13 cellular contexts compared by ENCODE assay signal in genomic region chr10:59895629-59896116, GRCh38. TPM values are rescaled to one million over a fixed set of nuclear protein-coding genes. Genes with fewer than 3 reads are reported as not detected.
DNase-seq lines count a peak whose midpoint lies in the region; ATAC-seq, FAIRE-seq and TF ChIP-seq lines count a peak whose summit lies in the region.
"Had no signal": no experiment of that assay in that cellular context is flagged by ENCODE, and none has a peak within 500 bp of the region (broad histone marks: within the 10 kb centered on the region; RNA-seq: fewer than 3 reads in every experiment).

No MANE protein-coding gene starts in this region.

- H3K27me3 Mint-ChIP-seq in GM23338 (ENCODE audit: insufficient read depth, low read depth, poor library complexity), result peaks cover 3% of the 10 kb centered on the region
- no peaks in the 10 kb centered on the region for H3K27me3 Mint-ChIP-seq in stimulated activated naive B cell treated with anti-CD40 and anti-IgM and Interleukin-4, amounts not matched to agents 10 μg/mL and 1 μg/mL and 100 μg/mL, for 72 hours
- H3K27me3 Mint-ChIP-seq: activated CD4-positive, alpha-beta T cell treated with anti-CD3 and anti-CD28 coated beads, Interleukin-2, amount 10 ng/mL, durations not matched to agents 7 days and 5 days; T-helper 17 cell had no signal

- no peaks in the 10 kb centered on the region for H3F3A ChIP-seq in GM23338 (replicated peaks; ENCODE audit: low read depth)

- ATAC-seq in GM23338 (peak; percentile 18), left lung (peak; percentile 64)
- ATAC-seq in stimulated activated naive B cell treated with anti-CD40 and anti-IgM and Interleukin-4, amounts not matched to agents 10 μg/mL and 1 μg/mL and 100 μg/mL, for 72 hours (replicated peaks), result no peak
- ATAC-seq: T-helper 17 cell had no signal

- DNase-seq in GM23338 (ENCODE audit: low spot score) (no peak), left lung (no peak), small intestine (peak; percentile 85), NCI-H345 (lab: John Stamatoyannopoulos, UW) (no peak)
- no peak for DNase-seq in activated CD4-positive, CD25-positive, alpha-beta regulatory T cell treated with anti-CD3 and anti-CD28 coated beads, Interleukin-2, amount 50 U/mL, for 72 hours
- no peak for DNase-seq in activated CD8-positive, alpha-beta memory T cell treated with anti-CD3 and anti-CD28 coated beads for 24 hours
- DNase-seq in stimulated activated naive B cell treated with anti-CD40 and anti-IgM and Interleukin-4, amounts not matched to agents 10 μg/mL and 1 μg/mL and 100 μg/mL, for 72 hours, result no peak
- DNase-seq: activated CD4-positive, alpha-beta T cell treated with anti-CD3 and anti-CD28 coated beads, Interleukin-2, amount 10 ng/mL, durations not matched to agents 7 days and 5 days; NCI-H446 treated with DMSO at 0.1 percent for 48 hours; spleen; T-helper 17 cell had no signal

- no peak for FAIRE-seq in small intestine (lab: Jason Lieb, UNC)

- 15 to 49% (median 31%) methylated on average over 10 of the region's 10 CpGs for WGBS in small intestine, 3 donors

- H3K9me2 ChIP-seq in GM23338 (ENCODE audit: insufficient read depth), result no peaks in the 10 kb centered on the region

- peaks cover 100% of the 10 kb centered on the region for H3K79me2 ChIP-seq in GM23338 (replicated peaks; ENCODE audit: insufficient read depth)

- intact Hi-C loops in left lung (cut with DNase I), result no loop called here

- no peak overlapping the region for H3K4me2 ChIP-seq in GM23338

- H3K9me3 ChIP-seq in duodenal mucosa (ENCODE audit: control insufficient read depth in 1 of 2, low read length in 2 of 2), result no peaks in the 10 kb centered on the region
- H3K9me3 ChIP-seq in left lung, result no peaks in the 10 kb centered on the region
- H3K9me3 ChIP-seq in small intestine (ENCODE audit: control insufficient read depth, low read depth), result no peaks in the 10 kb centered on the region
- H3K9me3 ChIP-seq: spleen had no signal

- peaks cover 75% of the 10 kb centered on the region for H4K20me1 ChIP-seq in GM23338 (replicated peaks; ENCODE audit: insufficient read depth)

- H3K4me3 ChIP-seq in GM23338 (no peak overlapping the region), duodenal mucosa (ENCODE audit: low read depth in 1 of 2, low read length in 2 of 2) (peak overlapping the region in 1 of 2 donors; percentile 40), left lung (no peak overlapping the region), small intestine (ENCODE audit: low read depth in 1 of 2, low read length in 2 of 2) (no peak overlapping the region)
- H3K4me3 ChIP-seq: spleen had no signal

- no peak overlapping the region for H3K4me3 Mint-ChIP-seq in GM23338
- H3K4me3 Mint-ChIP-seq in stimulated activated naive B cell treated with anti-CD40 and anti-IgM and Interleukin-4, amounts not matched to agents 10 μg/mL and 1 μg/mL and 100 μg/mL, for 72 hours, result no peak overlapping the region
- H3K4me3 Mint-ChIP-seq: activated CD4-positive, alpha-beta T cell treated with anti-CD3 and anti-CD28 coated beads, Interleukin-2, amount 10 ng/mL, durations not matched to agents 7 days and 5 days; nephron; T-helper 17 cell had no signal

- peak overlapping the region; percentile 58 for H3K27ac Mint-ChIP-seq in GM23338
- no peak overlapping the region for H3K27ac Mint-ChIP-seq in stimulated activated naive B cell treated with anti-CD40 and anti-IgM and Interleukin-4, amounts not matched to agents 10 μg/mL and 1 μg/mL and 100 μg/mL, for 72 hours
- H3K27ac Mint-ChIP-seq: activated CD4-positive, alpha-beta T cell treated with anti-CD3 and anti-CD28 coated beads, Interleukin-2, amount 10 ng/mL, durations not matched to agents 7 days and 5 days; T-helper 17 cell had no signal

- peaks cover 6% of the 10 kb centered on the region; the same call in 2 of the 3 replicates for H3K36me3 Mint-ChIP-seq in GM23338 (ENCODE audit: low read depth)
- peaks cover 13 to 43% of the 10 kb centered on the region in 2 donors for H3K36me3 Mint-ChIP-seq in stimulated activated naive B cell treated with anti-CD40 and anti-IgM and Interleukin-4, amounts not matched to agents 10 μg/mL and 1 μg/mL and 100 μg/mL, for 72 hours

- H3K27ac ChIP-seq in GM23338 (ENCODE audit: low read depth) (peak overlapping the region; percentile 47; the same call in 1 of the 2 replicates), duodenal mucosa (ENCODE audit: low read depth, low read length) (no peak overlapping the region), left lung (peak overlapping the region in 1 of 2 donors; percentile 33), small intestine (ENCODE audit: low read depth in 1 of 2, low read length in 1 of 2) (peak overlapping the region; percentile 73 to 83)
- H3K27ac ChIP-seq: spleen had no signal

- H3K27me3 ChIP-seq in GM23338 (ENCODE audit: insufficient read depth), result no peaks in the 10 kb centered on the region
- H3K27me3 ChIP-seq in duodenal mucosa (ENCODE audit: control insufficient read depth in 1 of 2, insufficient read depth in 2 of 2, low read length in 2 of 2), result no peaks in the 10 kb centered on the region
- no peaks in the 10 kb centered on the region for H3K27me3 ChIP-seq in left lung
- H3K27me3 ChIP-seq in small intestine (ENCODE audit: control insufficient read depth in 2 of 2, insufficient read depth in 2 of 2, low read length in 2 of 2), result no peaks in the 10 kb centered on the region
- H3K27me3 ChIP-seq: spleen had no signal

- H3K9ac ChIP-seq in duodenal mucosa (ENCODE audit: low read depth in 1 of 2, low read length in 2 of 2), result peak overlapping the region; percentile 20 to 41

- no peak overlapping the region for H2AFZ ChIP-seq in GM23338

- peaks cover 60% of the 10 kb centered on the region for H3K4me1 ChIP-seq in GM23338 (ENCODE audit: insufficient read depth)
- peaks cover 83 to 92% of the 10 kb centered on the region in 2 donors for H3K4me1 ChIP-seq in duodenal mucosa (ENCODE audit: control insufficient read depth in 1 of 2, insufficient read depth in 2 of 2, low read length in 2 of 2)
- peaks cover 33 to 69% of the 10 kb centered on the region in 2 donors for H3K4me1 ChIP-seq in left lung
- H3K4me1 ChIP-seq in small intestine (ENCODE audit: control insufficient read depth in 2 of 2, insufficient read depth in 1 of 2, low read depth in 1 of 2, low read length in 1 of 2), result peaks cover 26 to 43% of the 10 kb centered on the region in 2 donors

- no peaks in the 10 kb centered on the region for H3K36me3 ChIP-seq in GM23338 (ENCODE audit: insufficient read depth)
- H3K36me3 ChIP-seq in duodenal mucosa (ENCODE audit: control insufficient read depth in 1 of 2, insufficient read depth in 2 of 2, low read length in 2 of 2), result peaks cover 0 to 2% of the 10 kb centered on the region in 2 donors
- H3K36me3 ChIP-seq in left lung, result no peaks in the 10 kb centered on the region
- H3K36me3 ChIP-seq in small intestine (ENCODE audit: control insufficient read depth in 2 of 2, insufficient read depth in 2 of 2, low read length in 2 of 2), result no peaks in the 10 kb centered on the region

- TF ChIP-seq CTCF in GM23338 (conservative IDR thresholded peaks at IDR 0.05; ENCODE audit: low read depth in 2 of 2), result no peak
- TF ChIP-seq CTCF in left lung (IDR thresholded peaks at IDR 0.05), result no peak

- no peaks in the 10 kb centered on the region for H3K9me3 Mint-ChIP-seq in GM23338
- no peaks in the 10 kb centered on the region for H3K9me3 Mint-ChIP-seq in stimulated activated naive B cell treated with anti-CD40 and anti-IgM and Interleukin-4, amounts not matched to agents 10 μg/mL and 1 μg/mL and 100 μg/mL, for 72 hours
- H3K9me3 Mint-ChIP-seq: activated CD4-positive, alpha-beta T cell treated with anti-CD3 and anti-CD28 coated beads, Interleukin-2, amount 10 ng/mL, durations not matched to agents 7 days and 5 days; nephron had no signal

- H3K4me1 Mint-ChIP-seq in GM23338, result peaks cover 75% of the 10 kb centered on the region
- peaks cover 61 to 84% of the 10 kb centered on the region in 2 donors for H3K4me1 Mint-ChIP-seq in stimulated activated naive B cell treated with anti-CD40 and anti-IgM and Interleukin-4, amounts not matched to agents 10 μg/mL and 1 μg/mL and 100 μg/mL, for 72 hours

TF ChIP-seq in GM23338, 12 proteins besides CTCF, POLR2A, EP300 and RAD21:
- TF ChIP-seq ZNF114 (CRISPR knock-in tag; IDR thresholded peaks at IDR 0.05), result no peak
- no peak for TF ChIP-seq STAT1 (IDR thresholded peaks at IDR 0.05; ENCODE audit: unreplicated experiment)
- no peak for TF ChIP-seq CREB1 (CRISPR knock-in tag; IDR thresholded peaks at IDR 0.05; ENCODE audit: low read depth)
- TF ChIP-seq POLR2AphosphoS5 (IDR thresholded peaks at IDR 0.05; ENCODE audit: low read depth), result no peak
- TF ChIP-seq EZH2 (IDR thresholded peaks at IDR 0.05; ENCODE audit: low read depth, unreplicated experiment), result no peak
- no peak for TF ChIP-seq JUNB (IDR thresholded peaks at IDR 0.05; ENCODE audit: unreplicated experiment)

RNA-seq across cellular contexts. Expression of gene CCDC6, which starts 10.7 kb away (rescaled TPM):
- total RNA-seq in GM23338 (2014; rRNA removed; shearing (Covaris generic)), result 66.9 and 69.4 TPM in 2 replicates
- 32.1 and 32.5 TPM in 2 replicates for polyA plus RNA-seq in GM23338 (2016; fragmentation: Nextera tagmentation; extraction: Ambion mirVana)
- 10 to 100 TPM; 55.9 to 76.6 TPM for total RNA-seq in left lung
- 10 to 100 TPM; 16.5 to 26.2 (median 23.2) TPM for polyA plus RNA-seq in small intestine

Comparison
In these comparisons a context has a peak if more than half of its experiments do, and no peak if none do; other contexts are left out.
1. ATAC-seq: peak in GM23338 (single experiment) and left lung (single experiment); none in stimulated activated naive B cell treated with anti-CD40 and anti-IgM and Interleukin-4, amounts not matched to agents 10 μg/mL and 1 μg/mL and 100 μg/mL, for 72 hours (0 of 2).